In the genomic region with DNA sequence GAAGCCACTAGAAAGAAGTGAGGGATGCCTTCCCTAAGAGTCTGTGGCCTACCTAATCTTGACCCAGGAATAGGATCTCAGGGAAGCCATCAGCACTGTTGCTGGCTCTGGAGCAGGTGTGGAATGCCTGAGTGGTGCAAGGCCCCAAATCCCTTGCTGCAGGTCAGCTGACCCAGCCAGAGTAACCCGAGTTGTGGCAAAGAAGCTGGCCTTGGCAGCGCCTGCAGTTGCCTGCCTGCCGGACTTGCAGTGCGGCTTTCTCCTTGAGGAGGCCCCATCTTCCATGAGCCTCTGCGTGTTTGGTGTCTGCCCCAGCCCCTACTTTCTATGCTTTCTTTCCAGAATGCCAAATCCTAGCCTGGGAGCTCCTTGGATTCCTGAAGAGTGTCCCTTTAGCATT, we compare ENCODE assay signal across 2 cellular contexts.
TF ChIP-seq lines count a peak whose summit lies in the region.

No MANE protein-coding gene starts in this region.

TF ChIP-seq in GM23338, 12 proteins besides CTCF, POLR2A, EP300 and RAD21 (continues in another document):
- TF ChIP-seq ZNF114 (CRISPR knock-in tag; IDR thresholded peaks at IDR 0.05) = no peak
- TF ChIP-seq CREB1 (CRISPR knock-in tag; IDR thresholded peaks at IDR 0.05; ENCODE audit: low read depth) = no peak
- no peak for TF ChIP-seq EZH2phosphoT487 (IDR thresholded peaks at IDR 0.05; ENCODE audit: unreplicated experiment)
- no peak for TF ChIP-seq JUNB (IDR thresholded peaks at IDR 0.05; ENCODE audit: unreplicated experiment)
- TF ChIP-seq, protein P1, sequence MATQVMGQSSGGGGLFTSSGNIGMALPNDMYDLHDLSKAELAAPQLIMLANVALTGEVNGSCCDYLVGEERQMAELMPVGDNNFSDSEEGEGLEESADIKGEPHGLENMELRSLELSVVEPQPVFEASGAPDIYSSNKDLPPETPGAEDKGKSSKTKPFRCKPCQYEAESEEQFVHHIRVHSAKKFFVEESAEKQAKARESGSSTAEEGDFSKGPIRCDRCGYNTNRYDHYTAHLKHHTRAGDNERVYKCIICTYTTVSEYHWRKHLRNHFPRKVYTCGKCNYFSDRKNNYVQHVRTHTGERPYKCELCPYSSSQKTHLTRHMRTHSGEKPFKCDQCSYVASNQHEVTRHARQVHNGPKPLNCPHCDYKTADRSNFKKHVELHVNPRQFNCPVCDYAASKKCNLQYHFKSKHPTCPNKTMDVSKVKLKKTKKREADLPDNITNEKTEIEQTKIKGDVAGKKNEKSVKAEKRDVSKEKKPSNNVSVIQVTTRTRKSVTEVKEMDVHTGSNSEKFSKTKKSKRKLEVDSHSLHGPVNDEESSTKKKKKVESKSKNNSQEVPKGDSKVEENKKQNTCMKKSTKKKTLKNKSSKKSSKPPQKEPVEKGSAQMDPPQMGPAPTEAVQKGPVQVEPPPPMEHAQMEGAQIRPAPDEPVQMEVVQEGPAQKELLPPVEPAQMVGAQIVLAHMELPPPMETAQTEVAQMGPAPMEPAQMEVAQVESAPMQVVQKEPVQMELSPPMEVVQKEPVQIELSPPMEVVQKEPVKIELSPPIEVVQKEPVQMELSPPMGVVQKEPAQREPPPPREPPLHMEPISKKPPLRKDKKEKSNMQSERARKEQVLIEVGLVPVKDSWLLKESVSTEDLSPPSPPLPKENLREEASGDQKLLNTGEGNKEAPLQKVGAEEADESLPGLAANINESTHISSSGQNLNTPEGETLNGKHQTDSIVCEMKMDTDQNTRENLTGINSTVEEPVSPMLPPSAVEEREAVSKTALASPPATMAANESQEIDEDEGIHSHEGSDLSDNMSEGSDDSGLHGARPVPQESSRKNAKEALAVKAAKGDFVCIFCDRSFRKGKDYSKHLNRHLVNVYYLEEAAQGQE (IDR thresholded peaks at IDR 0.05; ENCODE audit: unreplicated experiment) = no peak
- TF ChIP-seq POLR2AphosphoS5 (IDR thresholded peaks at IDR 0.05; ENCODE audit: low read depth) = no peak
- TF ChIP-seq NANOG (IDR thresholded peaks at IDR 0.05; ENCODE audit: borderline replicate concordance) = no peak
- TF ChIP-seq ZNF331 (CRISPR knock-in tag; IDR thresholded peaks at IDR 0.05; ENCODE audit: low read depth) = no peak
- TF ChIP-seq, protein P2, sequence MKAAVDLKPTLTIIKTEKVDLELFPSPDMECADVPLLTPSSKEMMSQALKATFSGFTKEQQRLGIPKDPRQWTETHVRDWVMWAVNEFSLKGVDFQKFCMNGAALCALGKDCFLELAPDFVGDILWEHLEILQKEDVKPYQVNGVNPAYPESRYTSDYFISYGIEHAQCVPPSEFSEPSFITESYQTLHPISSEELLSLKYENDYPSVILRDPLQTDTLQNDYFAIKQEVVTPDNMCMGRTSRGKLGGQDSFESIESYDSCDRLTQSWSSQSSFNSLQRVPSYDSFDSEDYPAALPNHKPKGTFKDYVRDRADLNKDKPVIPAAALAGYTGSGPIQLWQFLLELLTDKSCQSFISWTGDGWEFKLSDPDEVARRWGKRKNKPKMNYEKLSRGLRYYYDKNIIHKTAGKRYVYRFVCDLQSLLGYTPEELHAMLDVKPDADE (IDR thresholded peaks at IDR 0.05) = no peak
- TF ChIP-seq STAT1 (IDR thresholded peaks at IDR 0.05; ENCODE audit: unreplicated experiment) = no peak
- no peak for TF ChIP-seq EZH2 (IDR thresholded peaks at IDR 0.05; ENCODE audit: low read depth, unreplicated experiment)

TF ChIP-seq in H1, 55 proteins besides CTCF, POLR2A, EP300 and RAD21:
- TF ChIP-seq SP4 (IDR thresholded peaks at IDR 0.05; ENCODE audit: low read length) = no peak
- TF ChIP-seq NRF1 (IDR thresholded peaks at IDR 0.05; ENCODE audit: low read depth, low read length) = no peak
- TF ChIP-seq, protein P3, sequence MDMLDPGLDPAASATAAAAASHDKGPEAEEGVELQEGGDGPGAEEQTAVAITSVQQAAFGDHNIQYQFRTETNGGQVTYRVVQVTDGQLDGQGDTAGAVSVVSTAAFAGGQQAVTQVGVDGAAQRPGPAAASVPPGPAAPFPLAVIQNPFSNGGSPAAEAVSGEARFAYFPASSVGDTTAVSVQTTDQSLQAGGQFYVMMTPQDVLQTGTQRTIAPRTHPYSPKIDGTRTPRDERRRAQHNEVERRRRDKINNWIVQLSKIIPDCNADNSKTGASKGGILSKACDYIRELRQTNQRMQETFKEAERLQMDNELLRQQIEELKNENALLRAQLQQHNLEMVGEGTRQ (IDR thresholded peaks at IDR 0.05; ENCODE audit: low read length) = peak; percentile 44
- TF ChIP-seq, protein P4, sequence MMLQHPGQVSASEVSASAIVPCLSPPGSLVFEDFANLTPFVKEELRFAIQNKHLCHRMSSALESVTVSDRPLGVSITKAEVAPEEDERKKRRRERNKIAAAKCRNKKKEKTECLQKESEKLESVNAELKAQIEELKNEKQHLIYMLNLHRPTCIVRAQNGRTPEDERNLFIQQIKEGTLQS (IDR thresholded peaks at IDR 0.05; ENCODE audit: insufficient read depth, low read depth, low read length) = no peak
- TF ChIP-seq CTBP2 (IDR thresholded peaks at IDR 0.05; ENCODE audit: borderline replicate concordance, insufficient read depth, insufficient read length, low read length) = no peak
